Comparison of ENCODE assay signal across 8 cellular contexts in the genomic region with DNA sequence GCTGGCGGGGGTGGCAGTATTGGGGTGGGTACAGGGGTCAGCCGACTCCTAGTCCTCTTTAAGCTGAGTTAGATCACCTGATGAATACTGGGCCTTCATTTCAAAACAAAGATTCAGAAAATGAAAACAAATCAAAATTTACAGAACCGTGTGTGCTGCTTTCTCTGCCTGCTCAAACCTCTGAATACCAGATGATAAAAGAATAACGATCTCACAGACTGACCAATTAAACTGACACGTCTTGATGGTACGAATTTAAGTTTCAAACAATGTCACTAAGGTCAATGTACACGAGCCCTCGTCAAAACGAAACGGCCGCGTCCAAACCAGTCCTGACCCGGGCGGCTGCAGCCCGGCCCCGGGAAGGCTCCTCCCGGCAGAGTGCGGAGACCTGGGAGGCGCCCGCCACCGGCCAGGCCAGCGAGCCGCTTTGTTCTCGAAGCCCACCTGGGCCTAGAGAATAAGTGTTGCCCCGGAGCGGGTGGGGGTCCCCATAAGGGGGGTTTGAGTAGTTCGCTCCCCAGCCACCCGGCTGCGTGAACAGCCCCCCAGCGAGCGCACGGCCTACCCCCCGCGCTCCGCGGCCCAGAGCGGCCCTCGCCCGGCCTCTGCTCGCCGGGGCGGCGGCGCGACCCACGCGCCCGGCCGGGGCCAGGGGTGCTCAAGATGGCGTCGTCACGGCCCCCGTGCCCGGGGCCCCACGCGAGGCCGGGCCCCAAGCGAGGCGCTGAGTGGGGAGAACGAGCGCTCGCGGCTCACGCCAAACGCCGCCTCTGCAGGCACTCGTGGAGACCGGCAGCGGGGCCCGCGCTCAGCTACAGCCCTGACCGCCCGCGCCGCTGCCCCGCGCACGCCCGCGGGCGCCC. TPM values are rescaled to one million over a fixed set of nuclear protein-coding genes. Genes with fewer than 3 reads are reported as not detected.
A peak's percentile ranks its signal among the peaks of the same experiment; 100 is the strongest.
DNase-seq lines count a peak whose midpoint lies in the region; ATAC-seq and TF ChIP-seq lines count a peak whose summit lies in the region.

No MANE protein-coding gene starts in this region.

- no peak overlapping the region for H3K23ac ChIP-seq in trophoblast cell (ENCODE audit: low read length)

- intact Hi-C loops in Right ventricle myocardium inferior (cut with DNase I) (loop anchor here (2.0 to 10.0 kb wide), 6 partner anchors 20 to 232 kb away; a partner anchor contains a TSS), cardiac septum (cut with DNase I) (loop anchor here (2.0 to 5.0 kb wide), 2 partner anchors 20 to 80 kb away; a partner anchor contains a TSS)

- H3K9me3 ChIP-seq in trophoblast cell (ENCODE audit: insufficient read depth, low read depth, low read length) = peaks cover 5% of the 10 kb centered on the region

- H3K9ac ChIP-seq in trophoblast cell (ENCODE audit: low read length) = peak overlapping the region; percentile 98

- peak overlapping the region; percentile 79 for H3K4me2 ChIP-seq in trophoblast cell (ENCODE audit: low read length)

- peak overlapping the region; percentile 69 for H4K12ac ChIP-seq in trophoblast cell (ENCODE audit: low read depth, low read length)

- no CpG with 5 or more reads among the region's 81 CpGs for WGBS in trophoblast cell (ENCODE audit: extremely low coverage, insufficient coverage, insufficient read length)

- peak overlapping the region; percentile 98 for H2BK5ac ChIP-seq in trophoblast cell (ENCODE audit: low read depth, low read length, poor library complexity)

- peak; percentile 64 for DNase-seq in Right ventricle myocardium inferior (ENCODE audit: missing footprints)
- no peak for DNase-seq in cardiac septum (ENCODE audit: low spot score)
- DNase-seq in fibroblast of pulmonary artery (ENCODE audit: low read depth) = no peak
- peak in 1 of 2 donors; percentile 31 for DNase-seq in trophoblast cell
- DNase-seq in NCI-H128 (lab: John Stamatoyannopoulos, UW; ENCODE audit: unreplicated experiment) = no peak
- no peak for DNase-seq in NCI-H2196 (lab: John Stamatoyannopoulos, UW; ENCODE audit: unreplicated experiment)

- H4K91ac ChIP-seq in trophoblast cell (ENCODE audit: low read depth, low read length) = peak overlapping the region; percentile 97

- H3K27me3 ChIP-seq in trophoblast cell (ENCODE audit: insufficient read depth, low read length) = no peaks in the 10 kb centered on the region

- peaks cover 51% of the 10 kb centered on the region for H3K79me2 ChIP-seq in trophoblast cell (ENCODE audit: control insufficient read depth, insufficient read depth, low read length, poor library complexity)

- H2BK12ac ChIP-seq in trophoblast cell (ENCODE audit: low read length) = no peak overlapping the region

- peaks cover 6 to 14% of the 10 kb centered on the region in 2 experiments for H3K4me1 ChIP-seq in trophoblast cell (ENCODE audit: control insufficient read depth in 1 of 2, insufficient read depth in 2 of 2, low read length in 2 of 2)

- H2AFZ ChIP-seq in trophoblast cell (ENCODE audit: insufficient read depth, low read length, poor library complexity) = peak overlapping the region; percentile 66

- H2AK5ac ChIP-seq in trophoblast cell (ENCODE audit: low read length) = peak overlapping the region; percentile 96

- ATAC-seq in Right ventricle myocardium inferior (no peak), HG03097 (IDR thresholded peaks at IDR 0.05; ENCODE audit: low FRiP score, unreplicated experiment) (peak; percentile 5)

- H3K4ac ChIP-seq in trophoblast cell (ENCODE audit: low read depth, low read length) = peak overlapping the region; percentile 99

- H3K27ac ChIP-seq in VCaP (peak overlapping the region; percentile 99), trophoblast cell (ENCODE audit: low read depth, low read length) (peak overlapping the region; percentile 96)

- H3K18ac ChIP-seq in trophoblast cell (ENCODE audit: low read length) = peak overlapping the region; percentile 99

- peak overlapping the region; percentile 96 for H4K8ac ChIP-seq in trophoblast cell (ENCODE audit: low read depth, low read length)

- TF ChIP-seq CTCF in VCaP (conservative IDR thresholded peaks at IDR 0.05) (no peak), fibroblast of pulmonary artery (IDR thresholded peaks at IDR 0.05; ENCODE audit: low read length, missing control alignments) (no peak)

- peaks cover 7% of the 10 kb centered on the region for H3K79me1 ChIP-seq in trophoblast cell (ENCODE audit: low read length)

- peak overlapping the region; percentile 97 for H2BK120ac ChIP-seq in trophoblast cell (ENCODE audit: insufficient read depth, low read length, poor library complexity)

- H3K4me3 ChIP-seq in fibroblast of pulmonary artery (replicated peaks; ENCODE audit: low read depth, low read length) (peak overlapping the region; percentile 76), trophoblast cell (ENCODE audit: low read depth, low read length) (peak overlapping the region; percentile 99)

- peaks cover 34 to 48% of the 10 kb centered on the region in 2 experiments for H3K36me3 ChIP-seq in trophoblast cell (ENCODE audit: control insufficient read depth in 1 of 2, insufficient read depth in 2 of 2, low read length in 2 of 2)

- H3K14ac ChIP-seq in trophoblast cell (ENCODE audit: low read length) = peak overlapping the region; percentile 99

RNA-seq across cellular contexts. Expression of a gene that starts 0.7 kb away (rescaled TPM):
- total RNA-seq in Right ventricle myocardium inferior (230 TPM), cardiac septum (198 TPM)
- polyA plus RNA-seq in trophoblast cell (2013) = 323 and 344 TPM in 2 replicates

RNA-seq across cellular contexts. Expression of a gene that starts 1.1 kb away (rescaled TPM):
- total RNA-seq in Right ventricle myocardium inferior = 7.8 TPM
- 8.0 TPM for total RNA-seq in cardiac septum
- polyA plus RNA-seq in trophoblast cell (2013) = 11.5 and 12.4 TPM in 2 replicates

RNA-seq across cellular contexts. Expression of a gene that starts 20.2 kb away (rescaled TPM):
- 55.2 TPM for total RNA-seq in Right ventricle myocardium inferior
- total RNA-seq in cardiac septum = 51.0 TPM
- 38.6 and 39.1 TPM in 2 replicates for polyA plus RNA-seq in trophoblast cell (2013)

RNA-seq across cellular contexts. Expression of a gene that starts 40.3 kb away (rescaled TPM):
- total RNA-seq in Right ventricle myocardium inferior (21.6 TPM), cardiac septum (26.6 TPM)
- polyA plus RNA-seq in trophoblast cell (2013) = 25.9 and 27.2 TPM in 2 replicates
